25 cellular contexts compared by ENCODE assay signal in the genomic region with DNA sequence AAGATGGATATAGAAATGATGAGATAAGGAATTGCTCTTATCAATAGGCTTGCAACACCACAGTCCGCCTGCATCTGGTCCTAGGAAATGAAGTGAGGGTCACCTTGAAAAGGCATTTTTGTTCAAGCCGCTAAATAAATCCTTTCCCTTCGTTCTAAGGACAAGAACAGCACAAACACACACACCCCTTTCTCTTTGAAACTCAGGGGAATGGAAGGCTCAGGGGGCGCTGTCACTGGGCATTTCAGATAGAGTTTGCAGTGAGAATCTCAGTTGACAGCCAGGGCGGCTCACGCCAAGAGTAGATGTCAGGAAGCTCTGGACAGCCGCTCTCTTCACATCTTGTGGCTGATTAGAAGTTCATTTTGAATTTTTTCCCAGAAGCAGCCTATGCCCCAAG. TPM values are rescaled to one million over a fixed set of nuclear protein-coding genes. Genes with fewer than 3 reads are reported as not detected.
DNase-seq lines count a peak whose midpoint lies in the region; ATAC-seq and TF ChIP-seq lines count a peak whose summit lies in the region.
"Had no signal": no experiment of that assay in that cellular context is flagged by ENCODE, and none has a peak within 500 bp of the region (broad histone marks: within the 10 kb centered on the region; RNA-seq: fewer than 3 reads in every experiment).

No MANE protein-coding gene starts in this region.

- ATAC-seq in GM21576 (IDR thresholded peaks at IDR 0.05; ENCODE audit: unreplicated experiment), result no peak
- ATAC-seq: activated naive CD8-positive, alpha-beta T cell treated with anti-CD3 and anti-CD28 coated beads, Interleukin-2, amount 50 U/mL, for 24 hours; CD8-positive, alpha-beta T cell; effector memory CD8-positive, alpha-beta T cell; Right ventricle myocardium inferior had no signal

- no peaks in the 10 kb centered on the region for H3K27me3 ChIP-seq in cardiac muscle cell
- H3K27me3 ChIP-seq: colonic mucosa had no signal

- no peak for TF ChIP-seq CTCF in cardiac muscle cell (IDR thresholded peaks at IDR 0.05; ENCODE audit: low read depth, low read length)
- peak in 1 of 2 experiments; percentile 29 for TF ChIP-seq CTCF in brain (conservative IDR thresholded peaks at IDR 0.05)
- TF ChIP-seq CTCF in type B pancreatic cell (conservative IDR thresholded peaks at IDR 0.05), result no peak

- intact Hi-C loops in cardiac septum (cut with DNase I), result no loop called here

- no peak overlapping the region for H3K4me3 ChIP-seq in cardiac muscle cell
- H3K4me3 ChIP-seq: A549, colonic mucosa, skin epidermis had no signal

- DNase-seq in cardiac muscle cell (ENCODE audit: low read depth in 1 of 2, low spot score in 1 of 2), result peak in 1 of 2 donors; percentile 29
- no peak for DNase-seq in cardiac septum (ENCODE audit: low spot score)
- peak; percentile 33 for DNase-seq in left kidney (ENCODE audit: low read depth, low spot score)
- DNase-seq in type B pancreatic cell (ENCODE audit: extremely low spot score, unreplicated experiment), result no peak
- no peak for DNase-seq in NCI-H510A treated with DMSO at 0.1 percent for 48 hours (lab: John Stamatoyannopoulos, UW)
- no peak for DNase-seq in central memory CD4-positive, alpha-beta T cell
- DNase-seq: activated CD4-positive, alpha-beta T cell treated with anti-CD3 and anti-CD28 coated beads for 48 hours; activated naive CD8-positive, alpha-beta T cell treated with anti-CD3 and anti-CD28 coated beads, Interleukin-2, amount 50 U/mL, for 24 hours; activated T-cell treated with anti-CD3 and anti-CD28 coated beads, Interleukin-2, amount 50 U/mL, for 24 hours; AML-193; CD8-positive, alpha-beta T cell; colonic mucosa; DMS 273 treated with DMSO at 0.1 percent for 48 hours; effector memory CD8-positive, alpha-beta T cell; foreskin fibroblast; IMR-90; left colon; NCI-H2029 treated with DMSO at 0.1 percent for 48 hours had no signal

- peak overlapping the region; percentile 85 to 91 (median 88) for H3K4me3 Mint-ChIP-seq in brain
- peak overlapping the region; percentile 70 for H3K4me3 Mint-ChIP-seq in type B pancreatic cell
- H3K4me3 Mint-ChIP-seq: activated naive CD8-positive, alpha-beta T cell treated with anti-CD3 and anti-CD28 coated beads, Interleukin-2, amount 50 U/mL, for 24 hours; activated T-cell treated with anti-CD3 and anti-CD28 coated beads, Interleukin-2, amount 50 U/mL, for 24 hours; CD8-positive, alpha-beta T cell; effector memory CD8-positive, alpha-beta T cell; memory B cell; stimulated activated naive CD8-positive, alpha-beta T cell treated with anti-CD3 and anti-CD28 coated beads, Interleukin-15, Interleukin-2, amounts not matched to agents 100 ng/mL and 50 ng/mL, for 24 hours had no signal

- H3K4me1 ChIP-seq in cardiac muscle cell (ENCODE audit: low read depth), result peaks cover 34% of the 10 kb centered on the region
- H3K4me1 ChIP-seq: A549, colonic mucosa had no signal

- H3K9me3 ChIP-seq in cardiac muscle cell (ENCODE audit: low read depth), result no peaks in the 10 kb centered on the region
- H3K9me3 ChIP-seq: colonic mucosa had no signal

- H3K27ac Mint-ChIP-seq in brain (peak overlapping the region; percentile 97 to 100 (median 98)), type B pancreatic cell (no peak overlapping the region)
- H3K27ac Mint-ChIP-seq: activated naive CD8-positive, alpha-beta T cell treated with anti-CD3 and anti-CD28 coated beads, Interleukin-2, amount 50 U/mL, for 24 hours; activated T-cell treated with anti-CD3 and anti-CD28 coated beads, Interleukin-2, amount 50 U/mL, for 24 hours; CD8-positive, alpha-beta T cell; effector memory CD8-positive, alpha-beta T cell; memory B cell; stimulated activated naive CD8-positive, alpha-beta T cell treated with anti-CD3 and anti-CD28 coated beads, Interleukin-15, Interleukin-2, amounts not matched to agents 100 ng/mL and 50 ng/mL, for 24 hours had no signal

- no peaks in the 10 kb centered on the region for H3K36me3 ChIP-seq in cardiac muscle cell
- H3K36me3 ChIP-seq: colonic mucosa had no signal

- H3K9me3 Mint-ChIP-seq in brain (peaks cover 0 to 28% (median 11%) of the 10 kb centered on the region in 5 experiments), type B pancreatic cell (peaks cover 5% of the 10 kb centered on the region)
- H3K9me3 Mint-ChIP-seq: activated naive CD8-positive, alpha-beta T cell treated with anti-CD3 and anti-CD28 coated beads, Interleukin-2, amount 50 U/mL, for 24 hours; effector memory CD8-positive, alpha-beta T cell had no signal

- H3K4me1 Mint-ChIP-seq in brain, result peaks cover 73% of the 10 kb centered on the region
- peaks cover 43% of the 10 kb centered on the region for H3K4me1 Mint-ChIP-seq in type B pancreatic cell (ENCODE audit: unreplicated experiment)
- H3K4me1 Mint-ChIP-seq: activated naive CD8-positive, alpha-beta T cell treated with anti-CD3 and anti-CD28 coated beads, Interleukin-2, amount 50 U/mL, for 24 hours had no signal

- peaks cover 32% of the 10 kb centered on the region for H3K36me3 Mint-ChIP-seq in brain
- peaks cover 7% of the 10 kb centered on the region for H3K36me3 Mint-ChIP-seq in type B pancreatic cell

- peak overlapping the region; percentile 59 for H3K27ac ChIP-seq in cardiac muscle cell
- H3K27ac ChIP-seq: A549, colonic mucosa, skin epidermis had no signal

- peaks cover 3% of the 10 kb centered on the region for H3K27me3 Mint-ChIP-seq in brain
- H3K27me3 Mint-ChIP-seq in type B pancreatic cell, result no peaks in the 10 kb centered on the region
- H3K27me3 Mint-ChIP-seq: activated naive CD8-positive, alpha-beta T cell treated with anti-CD3 and anti-CD28 coated beads, Interleukin-2, amount 50 U/mL, for 24 hours; activated T-cell treated with anti-CD3 and anti-CD28 coated beads, Interleukin-2, amount 50 U/mL, for 24 hours; effector memory CD8-positive, alpha-beta T cell; memory B cell; stimulated activated naive CD8-positive, alpha-beta T cell treated with anti-CD3 and anti-CD28 coated beads, Interleukin-15, Interleukin-2, amounts not matched to agents 100 ng/mL and 50 ng/mL, for 24 hours had no signal

RNA-seq across cellular contexts. Expression of a gene that starts 39.7 kb away (rescaled TPM):
- total RNA-seq in cardiac muscle cell (71.4 and 115 TPM in 2 replicates), cardiac septum (25.8 TPM), type B pancreatic cell (ENCODE audit: low replicate concordance) (21.1 and 32.1 TPM in 2 replicates)
- polyA plus RNA-seq in cardiac muscle cell (51.7 and 54.4 TPM in 2 replicates), brain (ENCODE audit: insufficient read depth, low read depth, low replicate concordance) (76.9 TPM)
